In the genomic region with DNA sequence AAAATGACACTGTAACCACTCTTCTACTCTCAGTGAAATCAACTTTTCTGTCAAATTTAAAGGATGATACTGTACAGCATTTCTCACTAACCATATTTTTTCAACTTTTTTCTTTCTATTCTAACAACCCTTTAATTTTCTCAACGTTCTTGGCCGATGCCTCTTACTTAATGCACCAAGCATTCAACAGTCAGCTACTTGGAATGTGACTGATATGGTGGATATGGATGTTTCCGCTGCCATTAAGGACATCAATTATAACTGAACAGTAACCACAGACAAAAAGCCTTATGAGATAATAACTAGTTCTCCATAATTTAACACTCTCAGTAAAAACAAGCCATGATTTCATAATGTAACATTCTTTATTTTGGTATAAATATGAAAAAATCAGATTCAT, we compare ENCODE assay signal across 8 cellular contexts.
DNase-seq lines count a peak whose midpoint lies in the region; ATAC-seq and TF ChIP-seq lines count a peak whose summit lies in the region.
"Not testable (repeated sequence)": the region's sequence is repeated elsewhere in the genome, so short reads cannot be mapped to it uniquely, and the experiment has no call there.

No MANE protein-coding gene starts in this region.

- H3F3A ChIP-seq in smooth muscle cell (ENCODE audit: low read depth) = not testable (repeated sequence)

- not testable (repeated sequence) for H3K9ac ChIP-seq in smooth muscle cell (ENCODE audit: low read depth)

- peaks cover 59% of the 10 kb centered on the region for H3K4me1 Mint-ChIP-seq in WTC11
- H3K4me1 Mint-ChIP-seq in mesothelial cell of epicardium = not testable (repeated sequence)

- not testable (repeated sequence) for H3K9me3 ChIP-seq in smooth muscle cell (replicated peaks; ENCODE audit: low read depth)

- H3K27ac Mint-ChIP-seq in WTC11 (0 out of 2 replicates have a peak overlapping the region, but pooled peaks have one; percentile 18), mesothelial cell of epicardium (peak overlapping the region; percentile 67)

- DNase-seq in Daoy (ENCODE audit: low read depth) (peak; percentile 75), HT1080 (ENCODE audit: low read depth) (peak; percentile 77), NCI-H226 (peak; percentile 26), RPMI7951 (ENCODE audit: low read depth) (peak; percentile 8), glomerular visceral epithelial cell (ENCODE audit: extremely low spot score) (peak; percentile 55)
- not testable (repeated sequence) for DNase-seq in WTC11 (ENCODE audit: low spot score); mesothelial cell of epicardium (ENCODE audit: low spot score in 2 of 2, unreplicated experiment in 2 of 2); smooth muscle cell (lab: John Stamatoyannopoulos, UW; ENCODE audit: unreplicated experiment)

- ATAC-seq in WTC11 = not testable (repeated sequence)

- H3K36me3 ChIP-seq in smooth muscle cell (ENCODE audit: low read depth) = not testable (repeated sequence)

- H3K4me3 Mint-ChIP-seq in WTC11, mesothelial cell of epicardium: not testable (repeated sequence)

- CTCF ChIA-PET in WTC11 (lab: Charles Lee) = not testable (repeated sequence)

- not testable (repeated sequence) for H3K27me3 Mint-ChIP-seq in WTC11 (ENCODE audit: low read depth); mesothelial cell of epicardium (ENCODE audit: low read depth)

- POLR2A ChIA-PET in WTC11 (lab: Charles Lee) = not testable (repeated sequence)

- peak overlapping the region; percentile 60 for H3K27ac ChIP-seq in smooth muscle cell (ENCODE audit: low read depth)

- H3K4me1 ChIP-seq in smooth muscle cell (ENCODE audit: low read depth) = not testable (repeated sequence)

- peak overlapping the region; percentile 62 for H3K4me2 ChIP-seq in smooth muscle cell

- not testable (repeated sequence) for H3K79me2 ChIP-seq in smooth muscle cell (ENCODE audit: low read depth)

- WGBS in smooth muscle cell (ENCODE audit: low lambda C conversion rate) = 30% methylated on average over 3 of the region's 3 CpGs

- not testable (repeated sequence) for H3K36me3 Mint-ChIP-seq in WTC11, mesothelial cell of epicardium

- H4K20me1 ChIP-seq in smooth muscle cell (ENCODE audit: low read depth) = not testable (repeated sequence)

- H3K4me3 ChIP-seq in smooth muscle cell = not testable (repeated sequence)

- H2AFZ ChIP-seq in smooth muscle cell (ENCODE audit: low read depth) = not testable (repeated sequence)

- not testable (repeated sequence) for H3K27me3 ChIP-seq in smooth muscle cell (ENCODE audit: low read depth)

- TF ChIP-seq CTCF in WTC11 (IDR thresholded peaks at IDR 0.05); mesothelial cell of epicardium (IDR thresholded peaks at IDR 0.05; ENCODE audit: unreplicated experiment); smooth muscle cell (IDR thresholded peaks at IDR 0.05; ENCODE audit: borderline replicate concordance, insufficient read depth, poor library complexity, severe bottlenecking): not testable (repeated sequence)

- not testable (repeated sequence) for H3K9me3 Mint-ChIP-seq in WTC11
- H3K9me3 Mint-ChIP-seq in mesothelial cell of epicardium = peaks cover 16% of the 10 kb centered on the region
